8 cellular contexts compared by ENCODE assay signal in genomic region chr3:44648564-44649229, GRCh38. TPM values are rescaled to one million over a fixed set of nuclear protein-coding genes. Genes with fewer than 3 reads are reported as not detected.
DNase-seq lines count a peak whose midpoint lies in the region; ATAC-seq and TF ChIP-seq lines count a peak whose summit lies in the region.

Gene ZNF35, plus strand, starts transcription at chr3:44648732. Its CDS starts 2,336 bp downstream, at chr3:44651068.

- peak; percentile 47 for DNase-seq in NCI-H2196 treated with DMSO at 0.1 percent for 48 hours (lab: John Stamatoyannopoulos, UW; ENCODE audit: unreplicated experiment)
- peak; percentile 14 for DNase-seq in activated CD4-positive, alpha-beta T cell treated with anti-CD3 and anti-CD28 coated beads, Interleukin-2, amount 10 ng/mL, durations not matched to agents 7 days and 5 days
- DNase-seq in epithelial cell of prostate (ENCODE audit: low read depth, low spot score): peak; percentile 64
- DNase-seq in stimulated activated CD8-positive, alpha-beta memory T cell treated with anti-CD3 and anti-CD28 coated beads, Interleukin-4, amount 100 ng/mL, for 48 hours: peak; percentile 69

- peaks cover 2% of the 10 kb centered on the region for H3K27me3 Mint-ChIP-seq in activated CD4-positive, alpha-beta T cell treated with anti-CD3 and anti-CD28 coated beads, Interleukin-2, amount 10 ng/mL, durations not matched to agents 7 days and 5 days

- no peaks in the 10 kb centered on the region for H3K9me3 ChIP-seq in mesodermal cell (ENCODE audit: control insufficient read depth, low read length)

- H3K4me1 ChIP-seq in mesodermal cell (ENCODE audit: control insufficient read depth, insufficient read depth, low read length, poor library complexity, severe bottlenecking): no peaks in the 10 kb centered on the region

- H3K4me3 ChIP-seq in mesodermal cell (ENCODE audit: extremely low read depth, insufficient read depth, low read length, poor library complexity, severe bottlenecking): peak within 1 kb of the TSS; percentile 92

- H3K27ac ChIP-seq in C4-2B (peak within 1 kb of the TSS; percentile 87), epithelial cell of prostate (peak within 1 kb of the TSS; percentile 51), mesodermal cell (ENCODE audit: low read depth, low read length, severe bottlenecking) (peak within 1 kb of the TSS; percentile 90)

- peaks cover 42% of the 10 kb centered on the region for H3K9me3 Mint-ChIP-seq in activated CD4-positive, alpha-beta T cell treated with anti-CD3 and anti-CD28 coated beads, Interleukin-2, amount 10 ng/mL, durations not matched to agents 7 days and 5 days

- no peak for TF ChIP-seq CTCF in C4-2B (conservative IDR thresholded peaks at IDR 0.05)

- ATAC-seq in GM18870 (IDR thresholded peaks at IDR 0.05; ENCODE audit: unreplicated experiment) (peak; percentile 86), HG03095 (IDR thresholded peaks at IDR 0.05; ENCODE audit: unreplicated experiment) (peak; percentile 96)

- H3K27ac Mint-ChIP-seq in activated CD4-positive, alpha-beta T cell treated with anti-CD3 and anti-CD28 coated beads, Interleukin-2, amount 10 ng/mL, durations not matched to agents 7 days and 5 days: peak within 1 kb of the TSS; percentile 41

- 0 to 2% methylated on average over 30 to 33 of the region's 37 CpGs for WGBS in mesodermal cell (ENCODE audit: insufficient coverage in 2 of 2), 2 experiments

- POLR2A ChIA-PET in activated CD4-positive, alpha-beta T cell treated with anti-CD3 and anti-CD28 coated beads, Interleukin-2, amount 10 ng/mL, durations not matched to agents 7 days and 5 days (lab: Charles Lee): no interaction called here

- H3K4me3 Mint-ChIP-seq in activated CD4-positive, alpha-beta T cell treated with anti-CD3 and anti-CD28 coated beads, Interleukin-2, amount 10 ng/mL, durations not matched to agents 7 days and 5 days: peak within 1 kb of the TSS; percentile 75

- CTCF ChIA-PET in activated CD4-positive, alpha-beta T cell treated with anti-CD3 and anti-CD28 coated beads, Interleukin-2, amount 10 ng/mL, durations not matched to agents 7 days and 5 days (lab: Charles Lee): interaction anchor here (1.7 kb wide), 1 partner anchor 9 kb away, joined by 8 read pairs; no protein-coding TSS in a partner anchor

- peaks cover 55% of the 10 kb centered on the region for H3K36me3 ChIP-seq in mesodermal cell (ENCODE audit: control insufficient read depth, insufficient read depth, low read length)

- H3K4me1 Mint-ChIP-seq in activated CD4-positive, alpha-beta T cell treated with anti-CD3 and anti-CD28 coated beads, Interleukin-2, amount 10 ng/mL, durations not matched to agents 7 days and 5 days: peaks cover 11% of the 10 kb centered on the region

- peaks cover 52% of the 10 kb centered on the region for H3K36me3 Mint-ChIP-seq in activated CD4-positive, alpha-beta T cell treated with anti-CD3 and anti-CD28 coated beads, Interleukin-2, amount 10 ng/mL, durations not matched to agents 7 days and 5 days (ENCODE audit: low read depth)

RNA-seq across cellular contexts. Expression of gene ZNF35, which starts in this region (rescaled TPM):
- 1 to 10 TPM; 1.8 to 2.2 TPM for total RNA-seq in activated CD4-positive, alpha-beta T cell treated with anti-CD3 and anti-CD28 coated beads, Interleukin-2, amount 10 ng/mL, durations not matched to agents 7 days and 5 days
- 13.8 TPM for polyA plus RNA-seq in mesodermal cell (2013, experiment 1 of 2)
- polyA plus RNA-seq in mesodermal cell (2013, experiment 2 of 2): 9.0 TPM

Comparison
In these comparisons a context has a peak if more than half of its experiments do, and no peak if none do; other contexts are left out.
1. Peak in every context shown above with its lines: DNase-seq, ATAC-seq, H3K4me3 ChIP-seq and H3K27ac ChIP-seq.
2. DNase-seq: peak in every context shown above with its lines; median percentile 69 in stimulated activated CD8-positive, alpha-beta memory T cell treated with anti-CD3 and anti-CD28 coated beads, Interleukin-4, amount 100 ng/mL, for 48 hours; 64 in epithelial cell of prostate; 47 in NCI-H2196 treated with DMSO at 0.1 percent for 48 hours; 14 in activated CD4-positive, alpha-beta T cell treated with anti-CD3 and anti-CD28 coated beads, Interleukin-2, amount 10 ng/mL, durations not matched to agents 7 days and 5 days.